ENCODE assay signal across 14 cellular contexts in the genomic region with DNA sequence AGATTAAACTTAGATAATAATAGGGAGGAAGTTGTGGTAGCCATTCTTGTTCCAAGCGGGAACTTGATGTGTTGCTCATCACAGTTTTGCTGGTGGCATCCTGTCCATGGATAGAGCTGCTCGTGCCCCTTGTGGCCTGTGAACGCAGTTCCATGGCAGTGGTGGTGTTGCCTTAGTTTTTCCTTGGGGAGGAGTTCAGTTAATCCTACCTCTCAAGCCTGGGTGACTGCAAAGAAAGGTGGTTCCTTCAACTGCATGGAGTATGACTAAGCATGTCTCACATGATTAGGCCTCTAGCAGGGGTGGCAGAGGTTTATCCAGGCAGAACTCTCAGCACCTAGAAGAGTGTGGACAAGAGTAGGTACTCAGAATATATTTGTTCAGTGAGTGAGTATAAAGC.
DNase-seq lines count a peak whose midpoint lies in the region; ATAC-seq lines count a peak whose summit lies in the region.
"Had no signal": no experiment of that assay in that cellular context is flagged by ENCODE, and none has a peak within 500 bp of the region (broad histone marks: within the 10 kb centered on the region; RNA-seq: fewer than 3 reads in every experiment).

No MANE protein-coding gene starts in this region.

- intact Hi-C loops in CD4-positive, alpha-beta memory T cell (cut with micrococcal nuclease) = no loop called here

- H3K4me2 ChIP-seq in mesenchymal stem cell (ENCODE audit: low read length, poor library complexity, severe bottlenecking) = no peak overlapping the region

- H3K4ac ChIP-seq in mesenchymal stem cell (ENCODE audit: low read depth in 1 of 2, low read length in 2 of 2) = no peak overlapping the region

- peak overlapping the region; percentile 75 for H4K8ac ChIP-seq in mesenchymal stem cell (ENCODE audit: low read length)

- CTCF ChIA-PET in CD4-positive, alpha-beta memory T cell (lab: Charles Lee; ENCODE audit: partially characterized antibody) = no interaction called here

- H3K27ac Mint-ChIP-seq in CD4-positive, alpha-beta memory T cell = no peak overlapping the region
- H3K27ac Mint-ChIP-seq: activated CD4-positive, alpha-beta memory T cell treated with anti-CD3 and anti-CD28 coated beads, Interleukin-2, amount 10 ng/mL, durations not matched to agents 7 days and 5 days; activated naive CD8-positive, alpha-beta T cell treated with anti-CD3 and anti-CD28 coated beads, Interleukin-2, amount 10 ng/mL, durations not matched to agents 7 days and 5 days; CD4-positive, alpha-beta T cell; nephron progenitor cell; stimulated activated memory B cell treated with anti-CD40 and anti-IgM and Interleukin-4, amounts not matched to agents 10 μg/mL and 1 μg/mL and 100 μg/mL, for 72 hours had no signal

- peaks cover 7% of the 10 kb centered on the region for H3K9me3 ChIP-seq in mesenchymal stem cell (ENCODE audit: control insufficient read depth, low read length)
- H3K9me3 ChIP-seq in CD4-positive, alpha-beta memory T cell (ENCODE audit: control insufficient read depth in 1 of 2, low read length in 2 of 2) = no peaks in the 10 kb centered on the region

- no peak overlapping the region for H2AK5ac ChIP-seq in mesenchymal stem cell (ENCODE audit: low read length, severe bottlenecking)

- no peak overlapping the region for H2BK15ac ChIP-seq in mesenchymal stem cell (ENCODE audit: low read depth, poor library complexity, severe bottlenecking)

- H3K14ac ChIP-seq in mesenchymal stem cell (ENCODE audit: low read length in 2 of 2) = no peak overlapping the region

- peaks cover 11 to 30% of the 10 kb centered on the region in 2 donors for H3K36me3 Mint-ChIP-seq in CD4-positive, alpha-beta memory T cell

- POLR2A ChIA-PET in CD4-positive, alpha-beta memory T cell (lab: Charles Lee; ENCODE audit: partially characterized antibody) = no interaction called here

- H3K9me3 Mint-ChIP-seq in CD4-positive, alpha-beta memory T cell = peaks cover 0 to 8% (median 0%) of the 10 kb centered on the region in 8 donors
- H3K9me3 Mint-ChIP-seq: activated CD4-positive, alpha-beta memory T cell treated with anti-CD3 and anti-CD28 coated beads, Interleukin-2, amount 10 ng/mL, durations not matched to agents 7 days and 5 days; activated naive CD8-positive, alpha-beta T cell treated with anti-CD3 and anti-CD28 coated beads, Interleukin-2, amount 10 ng/mL, durations not matched to agents 7 days and 5 days; CD4-positive, alpha-beta T cell; stimulated activated memory B cell treated with anti-CD40 and anti-IgM and Interleukin-4, amounts not matched to agents 10 μg/mL and 1 μg/mL and 100 μg/mL, for 72 hours had no signal

- H3K4me3 ChIP-seq in mesenchymal stem cell (ENCODE audit: insufficient read depth in 1 of 2, low read depth in 1 of 2, low read length in 2 of 2) = no peak overlapping the region
- H3K4me3 ChIP-seq in CD4-positive, alpha-beta memory T cell (ENCODE audit: low read length in 2 of 2) = no peak overlapping the region

- no peak overlapping the region for H3K4me3 Mint-ChIP-seq in CD4-positive, alpha-beta memory T cell
- H3K4me3 Mint-ChIP-seq: activated CD4-positive, alpha-beta memory T cell treated with anti-CD3 and anti-CD28 coated beads, Interleukin-2, amount 10 ng/mL, durations not matched to agents 7 days and 5 days; activated naive CD8-positive, alpha-beta T cell treated with anti-CD3 and anti-CD28 coated beads, Interleukin-2, amount 10 ng/mL, durations not matched to agents 7 days and 5 days; CD4-positive, alpha-beta T cell; nephron progenitor cell; stimulated activated memory B cell treated with anti-CD40 and anti-IgM and Interleukin-4, amounts not matched to agents 10 μg/mL and 1 μg/mL and 100 μg/mL, for 72 hours had no signal

- no peak overlapping the region for H3K9ac ChIP-seq in mesenchymal stem cell (ENCODE audit: low read length)

- ATAC-seq in GM21526 (IDR thresholded peaks at IDR 0.05; ENCODE audit: low FRiP score, unreplicated experiment) (no peak), HG03025 (IDR thresholded peaks at IDR 0.05; ENCODE audit: low FRiP score, unreplicated experiment) (no peak)
- ATAC-seq: stimulated activated memory B cell treated with anti-CD40 and anti-IgM and Interleukin-4, amounts not matched to agents 10 μg/mL and 1 μg/mL and 100 μg/mL, for 72 hours had no signal

- no peak overlapping the region for H2BK120ac ChIP-seq in mesenchymal stem cell (ENCODE audit: low read depth, low read length)

- H3K4me1 ChIP-seq in mesenchymal stem cell (ENCODE audit: control insufficient read depth, insufficient read depth, low read depth, low read length) = peaks cover 2% of the 10 kb centered on the region
- no peaks in the 10 kb centered on the region for H3K4me1 ChIP-seq in CD4-positive, alpha-beta memory T cell (ENCODE audit: insufficient read depth, low read length)

- no peaks in the 10 kb centered on the region for H3K4me1 Mint-ChIP-seq in CD4-positive, alpha-beta memory T cell
- H3K4me1 Mint-ChIP-seq: nephron progenitor cell; stimulated activated memory B cell treated with anti-CD40 and anti-IgM and Interleukin-4, amounts not matched to agents 10 μg/mL and 1 μg/mL and 100 μg/mL, for 72 hours had no signal

- WGBS in mesenchymal stem cell = 69% methylated on average over 3 of the region's 3 CpGs

- no peaks in the 10 kb centered on the region for H3K27me3 ChIP-seq in mesenchymal stem cell (ENCODE audit: control insufficient read depth in 1 of 2, insufficient read depth in 1 of 2, low read length in 2 of 2)
- H3K27me3 ChIP-seq in CD4-positive, alpha-beta memory T cell (ENCODE audit: insufficient read depth, low read length) = no peaks in the 10 kb centered on the region

- no peak overlapping the region for H2BK12ac ChIP-seq in mesenchymal stem cell (ENCODE audit: low read length in 2 of 2)

- no peak overlapping the region for H4K91ac ChIP-seq in mesenchymal stem cell (ENCODE audit: low read length)

- no peak overlapping the region for H2AFZ ChIP-seq in mesenchymal stem cell (ENCODE audit: low read depth, low read length)

- H3K18ac ChIP-seq in mesenchymal stem cell (ENCODE audit: low read depth in 1 of 2, low read length in 2 of 2) = peak overlapping the region; percentile 46 to 54

- DNase-seq in Daoy (ENCODE audit: low read depth) (peak; percentile 62), LHCN-M2 (ENCODE audit: low read depth) (peak; percentile 73), mesenchymal stem cell (peak; percentile 53)
- no peak for DNase-seq in CD4-positive, alpha-beta memory T cell
- no peak for DNase-seq in central memory CD4-positive, alpha-beta T cell
- DNase-seq: activated CD4-positive, alpha-beta memory T cell treated with anti-CD3 and anti-CD28 coated beads, Interleukin-2, amount 10 ng/mL, durations not matched to agents 7 days and 5 days; activated naive CD8-positive, alpha-beta T cell treated with anti-CD3 and anti-CD28 coated beads, Interleukin-2, amount 10 ng/mL, durations not matched to agents 7 days and 5 days; CD4-positive, alpha-beta T cell; NCI-H446; nephron progenitor cell had no signal

- H2BK5ac ChIP-seq in mesenchymal stem cell (ENCODE audit: low read depth, low read length, poor library complexity, severe bottlenecking) = no peak overlapping the region

- H3K27ac ChIP-seq in cingulate gyrus (ENCODE audit: low read depth, low read length) = peak overlapping the region; percentile 50
- H3K27ac ChIP-seq in mesenchymal stem cell (ENCODE audit: low read length, poor library complexity, severe bottlenecking) = peak overlapping the region; percentile 8
- H3K27ac ChIP-seq in CD4-positive, alpha-beta memory T cell (ENCODE audit: low read depth, low read length) = no peak overlapping the region

- H3K79me1 ChIP-seq in mesenchymal stem cell (replicated peaks; ENCODE audit: low read length, poor library complexity, severe bottlenecking) = peaks cover 7% of the 10 kb centered on the region

- no peak overlapping the region for H3K23ac ChIP-seq in mesenchymal stem cell (ENCODE audit: low read length in 2 of 2)

- H3K27me3 Mint-ChIP-seq in CD4-positive, alpha-beta memory T cell = no peaks in the 10 kb centered on the region
- H3K27me3 Mint-ChIP-seq: activated CD4-positive, alpha-beta memory T cell treated with anti-CD3 and anti-CD28 coated beads, Interleukin-2, amount 10 ng/mL, durations not matched to agents 7 days and 5 days; activated naive CD8-positive, alpha-beta T cell treated with anti-CD3 and anti-CD28 coated beads, Interleukin-2, amount 10 ng/mL, durations not matched to agents 7 days and 5 days; CD4-positive, alpha-beta T cell; stimulated activated memory B cell treated with anti-CD40 and anti-IgM and Interleukin-4, amounts not matched to agents 10 μg/mL and 1 μg/mL and 100 μg/mL, for 72 hours had no signal

- peaks cover 0 to 26% of the 10 kb centered on the region in 2 experiments for H3K36me3 ChIP-seq in mesenchymal stem cell (ENCODE audit: control insufficient read depth in 1 of 2, insufficient read depth in 2 of 2, low read depth in 1 of 2, low read length in 2 of 2)
- peaks cover 17% of the 10 kb centered on the region for H3K36me3 ChIP-seq in CD4-positive, alpha-beta memory T cell (ENCODE audit: insufficient read depth, low read length)

Comparison
In these comparisons a context has a peak if more than half of its experiments do, and no peak if none do; other contexts are left out.
1. DNase-seq: peak in Daoy (single experiment), LHCN-M2 (single experiment) and mesenchymal stem cell (single experiment); none in CD4-positive, alpha-beta memory T cell (0 of 5) and central memory CD4-positive, alpha-beta T cell (single experiment).